14 cellular contexts compared by ENCODE assay signal in genomic region chr10:124005991-124006392, GRCh38.
A peak's percentile ranks its signal among the peaks of the same experiment; 100 is the strongest.
DNase-seq lines count a peak whose midpoint lies in the region; ATAC-seq and TF ChIP-seq lines count a peak whose summit lies in the region.
"Had no signal": no experiment of that assay in that cellular context is flagged by ENCODE, and none has a peak within 500 bp of the region (broad histone marks: within the 10 kb centered on the region; RNA-seq: fewer than 3 reads in every experiment).

No MANE protein-coding gene starts in this region.

- TF ChIP-seq CTCF in esophagus muscularis mucosa (IDR thresholded peaks at IDR 0.05) (no peak), ovary (IDR thresholded peaks at IDR 0.05) (no peak)

- H3K4me2 ChIP-seq in BLaER1 treated with 17β-estradiol and CSF1 and Interleukin-3, amounts not matched to agents 10 nM and 100 nM, result peak overlapping the region in 10 of 11 experiments; percentile 32 to 84 (median 66); a peak in 18 of 22 replicates

- TF ChIP-seq POLR2A in esophagus muscularis mucosa (IDR thresholded peaks at IDR 0.05; ENCODE audit: low read depth) (no peak), ovary (IDR thresholded peaks at IDR 0.05) (no peak)

- H3K27me3 ChIP-seq in BLaER1 treated with 17β-estradiol and CSF1 and Interleukin-3, amounts not matched to agents 10 nM and 100 nM, result no peaks in the 10 kb centered on the region
- H3K27me3 ChIP-seq in esophagus muscularis mucosa, result no peaks in the 10 kb centered on the region
- H3K27me3 ChIP-seq in ovary, result no peaks in the 10 kb centered on the region

- peaks cover 62 to 96% (median 85%) of the 10 kb centered on the region in 11 experiments for H3K36me3 ChIP-seq in BLaER1 treated with 17β-estradiol and CSF1 and Interleukin-3, amounts not matched to agents 10 nM and 100 nM
- H3K36me3 ChIP-seq in esophagus muscularis mucosa (peaks cover 0 to 38% (median 4%) of the 10 kb centered on the region in 4 donors), ovary (no peaks in the 10 kb centered on the region)

- DNase-seq in NCI-H1092 (lab: John Stamatoyannopoulos, UW) (peak; percentile 64), esophagus muscularis mucosa (ENCODE audit: extremely low spot score) (no peak), ovary (peak in 3 of 5 donors; percentile 17 to 25 (median 24)), HuH-7.5 (ENCODE audit: low spot score) (no peak)
- DNase-seq in activated naive CD4-positive, alpha-beta T cell treated with Interleukin-2 at 50 U/mL for 16 hours, result no peak
- DNase-seq: activated CD4-positive, alpha-beta T cell treated with anti-CD3 and anti-CD28 coated beads for 36 hours; activated T-cell treated with anti-CD3 and anti-CD28 coated beads for 4 hours; foreskin fibroblast; HCEC 1CT; NCI-H446 treated with DMSO at 0.1 percent for 48 hours had no signal

- H3K9ac ChIP-seq in BLaER1 treated with 17β-estradiol and CSF1 and Interleukin-3, amounts not matched to agents 10 nM and 100 nM, result peak overlapping the region in 5 of 11 experiments; percentile 22 to 56 (median 34); a peak in 6 of 22 replicates

- intact Hi-C loops in esophagus muscularis mucosa (cut with DNase I) (no loop called here), ovary (cut with DNase I) (loop anchor here in 1 of 4 donors (5.0 kb wide), 1 partner anchor 36 kb away; no protein-coding TSS in a partner anchor)

- H3K9me3 ChIP-seq in BLaER1 treated with 17β-estradiol and CSF1 and Interleukin-3, amounts not matched to agents 10 nM and 100 nM (replicated peaks in 1 of 11), result no peaks in the 10 kb centered on the region
- H3K9me3 ChIP-seq in esophagus muscularis mucosa (no peaks in the 10 kb centered on the region), ovary (no peaks in the 10 kb centered on the region)

- no peak overlapping the region for H3K27ac ChIP-seq in BLaER1 treated with 17β-estradiol and CSF1 and Interleukin-3, amounts not matched to agents 10 nM and 100 nM
- H3K27ac ChIP-seq in esophagus muscularis mucosa (replicated peaks in 1 of 4) (peak overlapping the region; percentile 91 to 95 (median 92)), ovary (no peak overlapping the region)
- H3K27ac ChIP-seq: coronary artery had no signal

- WGBS in esophagus muscularis mucosa, result 37% methylated on average over 12 of the region's 12 CpGs
- WGBS in ovary, 3 donors, result 55 to 61% (median 55%) methylated on average over 12 of the region's 12 CpGs

- peaks cover 53 to 100% (median 69%) of the 10 kb centered on the region in 10 experiments for H3K4me1 ChIP-seq in BLaER1 treated with 17β-estradiol and CSF1 and Interleukin-3, amounts not matched to agents 10 nM and 100 nM
- H3K4me1 ChIP-seq in esophagus muscularis mucosa (peaks cover 7 to 79% (median 76%) of the 10 kb centered on the region in 4 donors), ovary (ENCODE audit: insufficient read depth) (peaks cover 9% of the 10 kb centered on the region)

- no peak overlapping the region for H3K4me3 ChIP-seq in BLaER1 treated with 17β-estradiol and CSF1 and Interleukin-3, amounts not matched to agents 10 nM and 100 nM
- H3K4me3 ChIP-seq in esophagus muscularis mucosa, result peak overlapping the region in 1 of 4 donors; percentile 7
- H3K4me3 ChIP-seq in ovary, result no peak overlapping the region
- H3K4me3 ChIP-seq: coronary artery had no signal

- TF ChIP-seq EP300 in esophagus muscularis mucosa (IDR thresholded peaks at IDR 0.05) (no peak), ovary (IDR thresholded peaks at IDR 0.05) (no peak)

- H4K20me1 ChIP-seq in BLaER1 treated with 17β-estradiol and CSF1 and Interleukin-3, amounts not matched to agents 10 nM and 100 nM, result peaks cover 85 to 100% (median 100%) of the 10 kb centered on the region in 11 experiments

- ATAC-seq in GM19452 (IDR thresholded peaks at IDR 0.05; ENCODE audit: unreplicated experiment), result no peak
- ATAC-seq in HG02938 (IDR thresholded peaks at IDR 0.05; ENCODE audit: unreplicated experiment), result no peak
- ATAC-seq: activated CD4-positive, alpha-beta T cell treated with anti-CD3 and anti-CD28 coated beads for 36 hours had no signal

Comparison
In these comparisons a context has a peak if more than half of its experiments do, and no peak if none do; other contexts are left out.
1. H3K27ac ChIP-seq: peak in esophagus muscularis mucosa (4 of 4); none in BLaER1 treated with 17β-estradiol and CSF1 and Interleukin-3, amounts not matched to agents 10 nM and 100 nM (0 of 11) and ovary (0 of 2).
2. DNase-seq: peak in NCI-H1092 (single experiment) and ovary (3 of 5); none in esophagus muscularis mucosa (single experiment), HuH-7.5 (single experiment) and activated naive CD4-positive, alpha-beta T cell treated with Interleukin-2 at 50 U/mL for 16 hours (single experiment).